ENCODE assay signal across 26 cellular contexts in genomic region chr1:26389604-26390247, GRCh38. TPM values are rescaled to one million over a fixed set of nuclear protein-coding genes. Genes with fewer than 3 reads are reported as not detected.
"Had no signal": no experiment of that assay in that cellular context is flagged by ENCODE, and none has a peak within 500 bp of the region (broad histone marks: within the 10 kb centered on the region; RNA-seq: fewer than 3 reads in every experiment).

No MANE protein-coding gene starts in this region.

- H3K36me3 Mint-ChIP-seq: activated naive CD4-positive, alpha-beta T cell treated with anti-CD3 and anti-CD28 coated beads, Interleukin-2, amount 50 U/mL, for 72 hours; brain; natural killer cell; type B pancreatic cell had no signal

- H3K4me1 Mint-ChIP-seq: brain had no signal

- H3K27ac ChIP-seq: coronary artery, esophagus squamous epithelium, left lung, right atrium auricular region, suprapubic skin had no signal

- H3K4me1 ChIP-seq: left lung, right atrium auricular region, suprapubic skin had no signal

- FAIRE-seq: endothelial cell of umbilical vein, kidney, small intestine had no signal

- H3K4me3 ChIP-seq: coronary artery, esophagus squamous epithelium, left lung, right atrium auricular region, suprapubic skin had no signal

- H3K36me3 ChIP-seq: esophagus squamous epithelium, left lung, right atrium auricular region, suprapubic skin had no signal

- ATAC-seq: left lung had no signal

- H3K27ac Mint-ChIP-seq: activated T-cell treated with anti-CD3 and anti-CD28 coated beads, Interleukin-2, amount 50 U/mL, for 72 hours; brain; T-helper 2 cell treated with Interferon-gamma antibody and Interleukin-4, amounts not matched to agents 5 μg/mL and 100 μg/mL, for 36 hours; type B pancreatic cell had no signal

- H3K27me3 ChIP-seq: right atrium auricular region, suprapubic skin had no signal

- H3K4me3 Mint-ChIP-seq: brain; natural killer cell; T-helper 2 cell treated with Interferon-gamma antibody and Interleukin-4, amounts not matched to agents 5 μg/mL and 100 μg/mL, for 36 hours; type B pancreatic cell had no signal

- H3K9me3 ChIP-seq: esophagus squamous epithelium, left lung, right atrium auricular region, suprapubic skin had no signal

- DNase-seq: activated CD4-positive, alpha-beta T cell treated with anti-CD3 and anti-CD28 coated beads, Interleukin-2, amount 50 U/mL, for 1 hour; activated CD8-positive, alpha-beta memory T cell treated with anti-CD3 and anti-CD28 coated beads, Interleukin-2, amount 50 U/mL, for 4 hours; activated gamma-delta T cell; activated T-cell treated with anti-CD3 and anti-CD28 coated beads, Interleukin-2, amount 50 U/mL, for 72 hours; central memory CD4-positive, alpha-beta T cell; effector CD4-positive, alpha-beta T cell; esophagus squamous epithelium; hypothalamus; kidney; left lung; mammary epithelial cell; natural killer cell; nucleus accumbens; small intestine; stimulated activated CD4-positive, alpha-beta T cell treated with anti-CD3 and anti-CD28 coated beads, Interleukin-4, amount 100 ng/mL, for 24 hours; stimulated activated naive CD4-positive, alpha-beta T cell had no signal

- H3K9me3 Mint-ChIP-seq: activated naive CD4-positive, alpha-beta T cell treated with anti-CD3 and anti-CD28 coated beads, Interleukin-2, amount 50 U/mL, for 72 hours; activated T-cell treated with anti-CD3 and anti-CD28 coated beads, Interleukin-2, amount 50 U/mL, for 72 hours; brain; natural killer cell; T-helper 2 cell treated with Interferon-gamma antibody and Interleukin-4, amounts not matched to agents 5 μg/mL and 100 μg/mL, for 36 hours; type B pancreatic cell had no signal

RNA-seq across cellular contexts. Expression of gene ZNF683, which starts 17.2 kb away (rescaled TPM):
- total RNA-seq: activated naive CD4-positive, alpha-beta T cell treated with anti-CD3 and anti-CD28 coated beads, Interleukin-2, amount 50 U/mL, for 72 hours; endothelial cell of umbilical vein; fibroblast of villous mesenchyme; mammary epithelial cell; posterior vena cava; right atrium auricular region; suprapubic skin had no signal
- polyA plus RNA-seq: endothelial cell of umbilical vein, mammary epithelial cell had no signal

RNA-seq across cellular contexts. Expression of gene LIN28A, which starts 20.9 kb away (rescaled TPM):
- total RNA-seq: activated naive CD4-positive, alpha-beta T cell treated with anti-CD3 and anti-CD28 coated beads, Interleukin-2, amount 50 U/mL, for 72 hours; activated T-cell treated with anti-CD3 and anti-CD28 coated beads, Interleukin-2, amount 50 U/mL, for 72 hours; endothelial cell of umbilical vein; esophagus squamous epithelium; fibroblast of villous mesenchyme; kidney; left lung; mammary epithelial cell; natural killer cell; posterior vena cava; right atrium auricular region; suprapubic skin had no signal
- polyA plus RNA-seq: small intestine had no signal

RNA-seq across cellular contexts. Expression of gene CRYBG2, which starts 35.8 kb away (rescaled TPM):
- total RNA-seq: endothelial cell of umbilical vein, fibroblast of villous mesenchyme, right atrium auricular region had no signal
- polyA plus RNA-seq: endothelial cell of umbilical vein had no signal
